ENCODE assay signal across 10 cellular contexts in the genomic region with DNA sequence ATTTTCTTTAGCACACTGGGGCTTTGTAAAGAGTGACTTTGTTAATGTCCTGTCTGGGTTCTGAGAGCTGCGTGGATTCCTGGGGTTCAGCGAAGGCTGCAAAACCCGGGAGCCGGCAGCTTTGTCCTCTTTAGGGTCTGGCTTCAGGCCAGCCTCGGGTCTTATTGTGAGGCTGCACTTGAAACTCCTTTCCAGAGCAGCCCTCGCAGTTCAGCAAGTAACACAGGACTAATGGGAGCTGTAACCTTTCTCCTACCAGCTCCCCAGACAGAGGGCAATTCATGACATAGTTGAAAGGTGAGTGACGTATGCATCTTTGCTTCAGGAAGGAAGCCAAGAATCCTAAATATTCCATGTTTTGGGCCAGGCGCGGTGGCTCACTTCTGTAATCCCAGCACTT. TPM values are rescaled to one million over a fixed set of nuclear protein-coding genes. Genes with fewer than 3 reads are reported as not detected.
A peak's percentile ranks its signal among the peaks of the same experiment; 100 is the strongest.
DNase-seq lines count a peak whose midpoint lies in the region; ATAC-seq and TF ChIP-seq lines count a peak whose summit lies in the region.
"Had no signal": no experiment of that assay in that cellular context is flagged by ENCODE, and none has a peak within 500 bp of the region (broad histone marks: within the 10 kb centered on the region; RNA-seq: fewer than 3 reads in every experiment).

No MANE protein-coding gene starts in this region.

- H3K4me1 Mint-ChIP-seq in WTC11: peaks cover 26% of the 10 kb centered on the region

- no peaks in the 10 kb centered on the region; the same call in 1 of the 2 replicates for H3K9me3 Mint-ChIP-seq in WTC11
- H3K9me3 Mint-ChIP-seq: stimulated activated naive CD8-positive, alpha-beta T cell treated with anti-CD3 and anti-CD28 coated beads, Interleukin-15, amount 100 ng/mL, for 72 hours had no signal

- peak overlapping the region; percentile 80 for H3K4me3 Mint-ChIP-seq in WTC11
- H3K4me3 Mint-ChIP-seq: stimulated activated naive CD8-positive, alpha-beta T cell treated with anti-CD3 and anti-CD28 coated beads, Interleukin-15, amount 100 ng/mL, for 72 hours had no signal

- no peaks in the 10 kb centered on the region for H3K36me3 ChIP-seq in lung (ENCODE audit: control insufficient read depth in 2 of 2, insufficient read depth in 2 of 2, low read length in 2 of 2)
- peaks cover 0 to 4% (median 0%) of the 10 kb centered on the region in 3 donors for H3K36me3 ChIP-seq in tibial nerve
- H3K36me3 ChIP-seq: ascending aorta had no signal

- H3K27ac Mint-ChIP-seq in WTC11: no peak overlapping the region
- H3K27ac Mint-ChIP-seq: stimulated activated naive CD8-positive, alpha-beta T cell treated with anti-CD3 and anti-CD28 coated beads, Interleukin-15, amount 100 ng/mL, for 72 hours had no signal

- peaks cover 3% of the 10 kb centered on the region; the same call in 1 of the 2 replicates for H3K27me3 Mint-ChIP-seq in WTC11 (ENCODE audit: low read depth)

- POLR2A ChIA-PET in WTC11 (lab: Charles Lee): interaction anchor here (0.6 kb wide), 1 partner anchor 564 kb away, joined by 5 read pairs; no protein-coding TSS in a partner anchor

- CTCF ChIA-PET in WTC11 (lab: Charles Lee): interaction anchor here (0.9 to 5.3 kb wide), 6 partner anchors 12 to 65 kb away, joined by 3 to 78 read pairs (median 13); partner anchors contain the start of gene MTARC2

- H3K9me3 ChIP-seq in lung (ENCODE audit: control insufficient read depth in 2 of 2, insufficient read depth in 1 of 2, low read length in 1 of 2) (no peaks in the 10 kb centered on the region), tibial nerve (no peaks in the 10 kb centered on the region)
- H3K9me3 ChIP-seq: ascending aorta had no signal

- H3K27me3 ChIP-seq in HL-60 (ENCODE audit: insufficient read depth, poor library complexity, severe bottlenecking) (no peaks in the 10 kb centered on the region), lung (ENCODE audit: control insufficient read depth, insufficient read depth) (no peaks in the 10 kb centered on the region), tibial nerve (no peaks in the 10 kb centered on the region)
- H3K27me3 ChIP-seq: ascending aorta had no signal

- TF ChIP-seq CTCF in HL-60 (IDR thresholded peaks at IDR 0.05; ENCODE audit: insufficient read depth, low read length) (no peak), WTC11 (IDR thresholded peaks at IDR 0.05) (no peak), lung (IDR thresholded peaks at IDR 0.05; ENCODE audit: control extremely low read depth, extremely low read depth) (no peak), tibial nerve (IDR thresholded peaks at IDR 0.05) (no peak)

- DNase-seq in HL-60 (ENCODE audit: low read depth in 1 of 2, low spot score in 1 of 2) (no peak), WTC11 (ENCODE audit: low spot score) (no peak), lung (ENCODE audit: low spot score) (peak; percentile 37), tibial nerve (ENCODE audit: low spot score in 2 of 2) (no peak), RPMI8226 (no peak), NCI-H1048 (lab: John Stamatoyannopoulos, UW) (no peak)
- DNase-seq: left ventricle myocardium superior; stimulated activated naive CD8-positive, alpha-beta T cell treated with anti-CD3 and anti-CD28 coated beads, Interleukin-15, amount 100 ng/mL, for 72 hours had no signal

- peak in 1 of 2 donors; percentile 19 for TF ChIP-seq POLR2A in tibial nerve (IDR thresholded peaks at IDR 0.05)
- no peak for TF ChIP-seq POLR2A in GM18505 (IDR thresholded peaks at IDR 0.05; ENCODE audit: borderline replicate concordance, extremely low read depth, insufficient read depth, insufficient read length)

- H3K36me3 Mint-ChIP-seq in WTC11: peaks cover 15% of the 10 kb centered on the region

- no peak for ATAC-seq in WTC11
- ATAC-seq in lung (ENCODE audit: insufficient read depth, low FRiP score): no peak
- ATAC-seq in GM18505 (IDR thresholded peaks at IDR 0.05; ENCODE audit: unreplicated experiment): no peak
- ATAC-seq: left ventricle myocardium superior; stimulated activated naive CD8-positive, alpha-beta T cell treated with anti-CD3 and anti-CD28 coated beads, Interleukin-15, amount 100 ng/mL, for 72 hours had no signal

- H3K4me3 ChIP-seq in HL-60 (replicated peaks; ENCODE audit: insufficient read depth, low read length): no peak overlapping the region
- H3K4me3 ChIP-seq in lung: no peak overlapping the region
- peak overlapping the region in 2 of 4 donors; percentile 45 to 65 for H3K4me3 ChIP-seq in tibial nerve

- TF ChIP-seq EP300 in tibial nerve (IDR thresholded peaks at IDR 0.05): peak in 1 of 2 donors; percentile 48

- H3K27ac ChIP-seq in HL-60 (replicated peaks) (peak overlapping the region; percentile 63), lung (ENCODE audit: low read depth in 1 of 2, low read length in 1 of 2) (peak overlapping the region in 1 of 2 donors; percentile 24), tibial nerve (peak overlapping the region; percentile 36 to 84 (median 78))

- 54 to 55% methylated on average over 9 of the region's 9 CpGs for WGBS in lung, 2 donors
- WGBS in tibial nerve, 2 donors: 36 to 61% methylated on average over 9 of the region's 9 CpGs

- H3K4me1 ChIP-seq in lung (ENCODE audit: control insufficient read depth in 2 of 2, insufficient read depth in 2 of 2, low read length in 2 of 2): peaks cover 4 to 10% of the 10 kb centered on the region in 2 donors
- H3K4me1 ChIP-seq in tibial nerve: peaks cover 0 to 59% (median 24%) of the 10 kb centered on the region in 4 donors

TF ChIP-seq in WTC11, 78 proteins besides CTCF, POLR2A, EP300 and RAD21:
- no peak for TF ChIP-seq CDX4 (CRISPR knock-in tag; IDR thresholded peaks at IDR 0.05; ENCODE audit: borderline replicate concordance)
- TF ChIP-seq OVOL2 (CRISPR knock-in tag; IDR thresholded peaks at IDR 0.05; ENCODE audit: borderline replicate concordance): no peak
- TF ChIP-seq, protein P1, sequence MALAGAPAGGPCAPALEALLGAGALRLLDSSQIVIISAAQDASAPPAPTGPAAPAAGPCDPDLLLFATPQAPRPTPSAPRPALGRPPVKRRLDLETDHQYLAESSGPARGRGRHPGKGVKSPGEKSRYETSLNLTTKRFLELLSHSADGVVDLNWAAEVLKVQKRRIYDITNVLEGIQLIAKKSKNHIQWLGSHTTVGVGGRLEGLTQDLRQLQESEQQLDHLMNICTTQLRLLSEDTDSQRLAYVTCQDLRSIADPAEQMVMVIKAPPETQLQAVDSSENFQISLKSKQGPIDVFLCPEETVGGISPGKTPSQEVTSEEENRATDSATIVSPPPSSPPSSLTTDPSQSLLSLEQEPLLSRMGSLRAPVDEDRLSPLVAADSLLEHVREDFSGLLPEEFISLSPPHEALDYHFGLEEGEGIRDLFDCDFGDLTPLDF (CRISPR knock-in tag; IDR thresholded peaks at IDR 0.05): no peak
- no peak for TF ChIP-seq ZNF138 (CRISPR knock-in tag; conservative IDR thresholded peaks at IDR 0.05)
- TF ChIP-seq ATF3 (CRISPR knock-in tag; conservative IDR thresholded peaks at IDR 0.05): no peak
- TF ChIP-seq ZNF121 (CRISPR knock-in tag; IDR thresholded peaks at IDR 0.05): no peak
- no peak for TF ChIP-seq EMX1 (CRISPR knock-in tag; IDR thresholded peaks at IDR 0.05)
- no peak for TF ChIP-seq ZNF219 (CRISPR knock-in tag; IDR thresholded peaks at IDR 0.05; ENCODE audit: borderline replicate concordance)
- TF ChIP-seq SMAD3 (CRISPR knock-in tag; IDR thresholded peaks at IDR 0.05; ENCODE audit: borderline replicate concordance): no peak

RNA-seq across cellular contexts. Expression of gene MTARC1, which starts 1.4 kb away (rescaled TPM):
- 25.8 to 33.6 TPM (median 29.5 TPM) in 3 replicates for total RNA-seq in WTC11 (2021)
- total RNA-seq in lung: 10 to 100 TPM; 19.2 to 22.3 TPM
- polyA plus RNA-seq in lung: 10 to 100 TPM; 10.1 to 12.3 TPM
- 10 to 100 TPM; 32.2 to 81.8 (median 36.5) TPM for total RNA-seq in tibial nerve

RNA-seq across cellular contexts. Expression of gene MTARC2, which starts 40.0 kb away (rescaled TPM):
- total RNA-seq in WTC11 (2021): 12.5 to 15.5 TPM (median 15.2 TPM) in 3 replicates
- total RNA-seq in lung: 10 to 100 TPM; 42.9 to 49.9 TPM
- 10 to 100 TPM; 21.4 to 36.1 TPM for polyA plus RNA-seq in lung
- total RNA-seq in tibial nerve: 10 to 100 TPM; 24.3 to 40.5 (median 31.9) TPM
